12 cellular contexts compared by ENCODE assay signal in the genomic region with DNA sequence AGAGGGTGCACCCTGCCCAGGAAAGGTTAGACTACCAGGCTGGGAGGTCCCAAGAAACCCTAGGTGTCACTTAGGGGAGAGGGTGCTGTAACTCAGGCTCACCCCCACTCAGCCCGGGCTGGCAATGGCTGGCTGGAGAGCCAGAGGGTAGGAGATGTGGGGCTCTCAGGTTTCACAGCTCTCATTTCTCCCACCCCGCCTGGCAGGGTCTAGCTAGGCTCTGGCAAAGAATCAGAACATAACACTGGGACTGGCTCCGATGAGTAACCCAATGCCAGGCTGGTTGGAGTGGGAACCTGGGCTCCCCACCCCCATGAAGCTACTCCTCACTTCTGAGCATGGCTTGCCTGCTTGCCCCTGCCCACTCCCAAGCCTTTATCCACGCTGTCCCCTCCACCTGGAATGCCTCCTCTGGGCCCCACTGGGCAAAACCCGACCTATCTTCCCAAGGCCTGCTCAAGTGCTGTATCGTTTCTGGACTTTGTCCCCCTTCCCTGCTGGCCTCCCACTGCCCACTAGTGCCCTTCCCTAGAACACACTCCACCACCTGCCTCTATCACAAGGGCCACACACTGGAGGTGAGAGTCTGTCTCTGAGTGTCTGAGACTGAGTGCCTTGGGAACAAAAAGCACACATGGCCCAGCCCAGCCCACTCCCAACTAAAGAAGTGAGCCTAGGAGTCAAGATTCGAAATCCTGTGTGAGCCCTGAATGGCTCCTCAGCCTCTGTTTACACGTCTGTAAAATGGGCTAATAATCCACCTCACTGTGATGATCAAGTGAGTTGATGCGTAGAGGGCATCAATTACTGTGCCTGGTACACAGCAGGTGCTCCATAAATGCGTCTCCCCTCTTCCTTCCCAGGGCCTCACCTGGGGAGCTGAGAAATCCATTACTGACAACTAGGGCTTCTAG.
DNase-seq lines count a peak whose midpoint lies in the region; ATAC-seq lines count a peak whose summit lies in the region.
"Had no signal": no experiment of that assay in that cellular context is flagged by ENCODE, and none has a peak within 500 bp of the region (broad histone marks: within the 10 kb centered on the region; RNA-seq: fewer than 3 reads in every experiment).

No MANE protein-coding gene starts in this region.

- H3K4me1 Mint-ChIP-seq in activated naive CD4-positive, alpha-beta T cell treated with anti-CD3 and anti-CD28 coated beads, Interleukin-2, amount 50 U/mL, for 24 hours, result peaks cover 25% of the 10 kb centered on the region
- peaks cover 15 to 24% of the 10 kb centered on the region in 2 donors for H3K4me1 Mint-ChIP-seq in effector memory CD8-positive, alpha-beta T cell (ENCODE audit: low read depth in 2 of 2)
- peaks cover 38% of the 10 kb centered on the region for H3K4me1 Mint-ChIP-seq in stimulated activated effector memory CD8-positive, alpha-beta T cell treated with anti-CD3 and anti-CD28 coated beads, Interleukin-12 subunit alpha, Interleukin-12 subunit beta, amount 100 ng/mL, for 72 hours

- peak; percentile 8 for ATAC-seq in effector memory CD8-positive, alpha-beta T cell (replicated peaks)
- ATAC-seq in stimulated activated effector memory CD8-positive, alpha-beta T cell treated with anti-CD3 and anti-CD28 coated beads, Interleukin-12 subunit alpha, Interleukin-12 subunit beta, amount 100 ng/mL, for 72 hours, result no peak
- ATAC-seq in GM21717 (IDR thresholded peaks at IDR 0.05; ENCODE audit: unreplicated experiment) (no peak), GM19467 (IDR thresholded peaks at IDR 0.05; ENCODE audit: unreplicated experiment) (no peak)
- ATAC-seq: activated naive CD4-positive, alpha-beta T cell treated with anti-CD3 and anti-CD28 coated beads, Interleukin-2, amount 50 U/mL, for 72 hours had no signal

- H3K4me3 Mint-ChIP-seq in activated naive CD4-positive, alpha-beta T cell treated with anti-CD3 and anti-CD28 coated beads, Interleukin-2, amount 50 U/mL, for 24 hours, result no peak overlapping the region
- peak overlapping the region; percentile 87 to 98 for H3K4me3 Mint-ChIP-seq in effector memory CD8-positive, alpha-beta T cell
- H3K4me3 Mint-ChIP-seq in stimulated activated effector memory CD8-positive, alpha-beta T cell treated with anti-CD3 and anti-CD28 coated beads, Interleukin-12 subunit alpha, Interleukin-12 subunit beta, amount 100 ng/mL, for 72 hours, result peak overlapping the region; percentile 87

- H3K27me3 Mint-ChIP-seq in activated naive CD4-positive, alpha-beta T cell treated with anti-CD3 and anti-CD28 coated beads, Interleukin-2, amount 50 U/mL, for 24 hours, result no peaks in the 10 kb centered on the region
- H3K27me3 Mint-ChIP-seq in effector memory CD8-positive, alpha-beta T cell, result no peaks in the 10 kb centered on the region

- no peak for DNase-seq in activated naive CD4-positive, alpha-beta T cell treated with anti-CD3 and anti-CD28 coated beads, Interleukin-2, amount 50 U/mL, for 16 hours
- DNase-seq in NCI-H2196 (lab: John Stamatoyannopoulos, UW; ENCODE audit: unreplicated experiment), result peak; percentile 48
- DNase-seq in effector memory CD8-positive, alpha-beta T cell, result no peak
- DNase-seq in stimulated activated effector memory CD8-positive, alpha-beta T cell treated with anti-CD3 and anti-CD28 coated beads, Interleukin-12 subunit alpha, Interleukin-12 subunit beta, amount 100 ng/mL, for 72 hours (ENCODE audit: low spot score in 2 of 2), result no peak
- no peak for DNase-seq in superior temporal gyrus (ENCODE audit: extremely low spot score)
- DNase-seq: Karpas-422; stimulated activated CD4-positive, alpha-beta T cell treated with anti-CD3 and anti-CD28 coated beads, Interleukin-4, amount 100 ng/mL, for 4 hours; upper lobe of left lung had no signal

- H3K9me3 Mint-ChIP-seq in activated naive CD4-positive, alpha-beta T cell treated with anti-CD3 and anti-CD28 coated beads, Interleukin-2, amount 50 U/mL, for 24 hours, result no peaks in the 10 kb centered on the region
- no peaks in the 10 kb centered on the region for H3K9me3 Mint-ChIP-seq in effector memory CD8-positive, alpha-beta T cell
- no peaks in the 10 kb centered on the region for H3K9me3 Mint-ChIP-seq in stimulated activated effector memory CD8-positive, alpha-beta T cell treated with anti-CD3 and anti-CD28 coated beads, Interleukin-12 subunit alpha, Interleukin-12 subunit beta, amount 100 ng/mL, for 72 hours
- H3K9me3 Mint-ChIP-seq: activated naive CD4-positive, alpha-beta T cell treated with anti-CD3 and anti-CD28 coated beads, Interleukin-2, amount 50 U/mL, for 72 hours had no signal

- H3K27ac Mint-ChIP-seq in activated naive CD4-positive, alpha-beta T cell treated with anti-CD3 and anti-CD28 coated beads, Interleukin-2, amount 50 U/mL, for 24 hours, result peak overlapping the region; percentile 92
- H3K27ac Mint-ChIP-seq in effector memory CD8-positive, alpha-beta T cell, result peak overlapping the region; percentile 95 to 96
- H3K27ac Mint-ChIP-seq in stimulated activated effector memory CD8-positive, alpha-beta T cell treated with anti-CD3 and anti-CD28 coated beads, Interleukin-12 subunit alpha, Interleukin-12 subunit beta, amount 100 ng/mL, for 72 hours, result peak overlapping the region; percentile 97

- H3K36me3 Mint-ChIP-seq in activated naive CD4-positive, alpha-beta T cell treated with anti-CD3 and anti-CD28 coated beads, Interleukin-2, amount 50 U/mL, for 24 hours, result no peaks in the 10 kb centered on the region
- peaks cover 7% of the 10 kb centered on the region for H3K36me3 Mint-ChIP-seq in effector memory CD8-positive, alpha-beta T cell (ENCODE audit: insufficient read depth)
- H3K36me3 Mint-ChIP-seq in stimulated activated effector memory CD8-positive, alpha-beta T cell treated with anti-CD3 and anti-CD28 coated beads, Interleukin-12 subunit alpha, Interleukin-12 subunit beta, amount 100 ng/mL, for 72 hours, result peaks cover 6% of the 10 kb centered on the region
- H3K36me3 Mint-ChIP-seq: activated naive CD4-positive, alpha-beta T cell treated with anti-CD3 and anti-CD28 coated beads, Interleukin-2, amount 50 U/mL, for 72 hours had no signal
